Comparison of ENCODE assay signal across 1 cellular context in genomic region chr15:67420137-67420536, GRCh38.
A peak's percentile ranks its signal among the peaks of the same experiment; 100 is the strongest.
TF ChIP-seq lines count a peak whose summit lies in the region.

No MANE protein-coding gene starts in this region.

TF ChIP-seq in GM12878, 131 proteins besides CTCF, POLR2A, EP300 and RAD21 (continued from another document):
- TF ChIP-seq BCLAF1 (IDR thresholded peaks at IDR 0.05) (no peak), ATF7 (IDR thresholded peaks at IDR 0.05; ENCODE audit: low read depth) (0 out of 2 replicates have a peak, but pooled peaks have one; percentile 15), BHLHE40 (IDR thresholded peaks at IDR 0.05; ENCODE audit: borderline replicate concordance in 1 of 2, low read depth in 2 of 2, low read length in 1 of 2) (peak; percentile 43 to 46; a peak in 2 of 4 replicates), FOXM1 (IDR thresholded peaks at IDR 0.05; ENCODE audit: low read depth, low read length) (no peak), ZBTB11 (CRISPR knock-in tag; IDR thresholded peaks at IDR 0.05) (peak; percentile 47), MXI1 (IDR thresholded peaks at IDR 0.05; ENCODE audit: low read depth, low read length) (no peak), IRF5 (IDR thresholded peaks at IDR 0.05; ENCODE audit: borderline replicate concordance) (no peak), PRDM15 (CRISPR knock-in tag; IDR thresholded peaks at IDR 0.05) (no peak), NR2F1 (conservative IDR thresholded peaks at IDR 0.05) (peak; percentile 71; the same call in 1 of the 2 replicates), KLF5 (IDR thresholded peaks at IDR 0.05; ENCODE audit: partially characterized antibody) (no peak), RELB (IDR thresholded peaks at IDR 0.05; ENCODE audit: low read depth) (no peak), MLLT1 (IDR thresholded peaks at IDR 0.05) (no peak), NFXL1 (IDR thresholded peaks at IDR 0.05; ENCODE audit: borderline replicate concordance) (no peak), ZNF274 (IDR thresholded peaks at IDR 0.05; ENCODE audit: insufficient read depth, insufficient read length) (no peak), CHD2 (IDR thresholded peaks at IDR 0.05; ENCODE audit: borderline replicate concordance, low read depth, low read length) (no peak), ZNF217 (IDR thresholded peaks at IDR 0.05) (no peak), PAX5 (IDR thresholded peaks at IDR 0.05; ENCODE audit: borderline replicate concordance, low read depth, low read length) (no peak), RELA (IDR thresholded peaks at IDR 0.05; ENCODE audit: borderline replicate concordance, partially characterized antibody) (no peak), ZNF384 (IDR thresholded peaks at IDR 0.05; ENCODE audit: borderline replicate concordance, low read depth, low read length) (peak; percentile 62; the same call in 1 of the 2 replicates), BMI1 (IDR thresholded peaks at IDR 0.05; ENCODE audit: borderline replicate concordance) (no peak), CHD4 (IDR thresholded peaks at IDR 0.05) (no peak), RBBP5 (conservative IDR thresholded peaks at IDR 0.05) (no peak)
